In genomic region chr14:73058923-73059311, GRCh38 we compare ENCODE assay signal across 1 cellular context.
TF ChIP-seq lines count a peak whose summit lies in the region.

No MANE protein-coding gene starts in this region.

TF ChIP-seq in K562, 482 proteins besides CTCF, POLR2A, EP300 and RAD21:
- TF ChIP-seq RBFOX2 (IDR thresholded peaks at IDR 0.05; ENCODE audit: low read depth, low read length) (peak; percentile 52), SPI1 (IDR thresholded peaks at IDR 0.05; ENCODE audit: borderline replicate concordance, low read depth, low read length) (0 out of 2 replicates have a peak, but pooled peaks have one; percentile 7), KLF13 (tag; IDR thresholded peaks at IDR 0.05; ENCODE audit: borderline replicate concordance, low read depth) (peak; percentile 52; the same call in 1 of the 2 replicates), KAT7 (CRISPR knock-in tag; IDR thresholded peaks at IDR 0.05; ENCODE audit: borderline replicate concordance) (0 out of 2 replicates have a peak, but pooled peaks have one; percentile 52), SIN3A (IDR thresholded peaks at IDR 0.05; ENCODE audit: borderline replicate concordance in 2 of 2, control insufficient read depth in 1 of 2, low read depth in 2 of 2, low read length in 2 of 2) (peak in 1 of 2 experiments; percentile 49; a peak in 1 of 4 replicates), E2F1 (CRISPR knock-in tag; IDR thresholded peaks at IDR 0.05) (no peak), CHD1 (IDR thresholded peaks at IDR 0.05; ENCODE audit: low read length) (peak; percentile 47), THAP7 (CRISPR knock-in tag; IDR thresholded peaks at IDR 0.05) (no peak), ZNF740 (CRISPR knock-in tag; IDR thresholded peaks at IDR 0.05) (no peak), ZNF740 (tag; IDR thresholded peaks at IDR 0.05) (0 out of 4 replicates have a peak, but pooled peaks of 1 of the 2 experiments have one; percentile 40)
